Comparison of ENCODE assay signal across 24 cellular contexts in genomic region chr3:158912621-158913020, GRCh38.
DNase-seq lines count a peak whose midpoint lies in the region; ATAC-seq and TF ChIP-seq lines count a peak whose summit lies in the region.
"Had no signal": no experiment of that assay in that cellular context is flagged by ENCODE, and none has a peak within 500 bp of the region (broad histone marks: within the 10 kb centered on the region; RNA-seq: fewer than 3 reads in every experiment).

No MANE protein-coding gene starts in this region.

- no peak for TF ChIP-seq CTCF in AG10803 (conservative IDR thresholded peaks at IDR 0.05; ENCODE audit: low read length)
- no peak for TF ChIP-seq CTCF in PC-3 (conservative IDR thresholded peaks at IDR 0.05; ENCODE audit: low read depth, low read length)
- TF ChIP-seq CTCF in brain microvascular endothelial cell (IDR thresholded peaks at IDR 0.05; ENCODE audit: low read depth, low read length, missing control alignments) = no peak
- no peak for TF ChIP-seq CTCF in CD4-positive, alpha-beta T cell (IDR thresholded peaks at IDR 0.05)

- POLR2A ChIA-PET in PC-3 (lab: Charles Lee; ENCODE audit: unreplicated experiment) = no interaction called here
- POLR2A ChIA-PET in CD4-positive, alpha-beta T cell (lab: Charles Lee) = no interaction called here

- H3K27me3 ChIP-seq in PC-3 (ENCODE audit: low read length) = no peaks in the 10 kb centered on the region
- no peaks in the 10 kb centered on the region for H3K27me3 ChIP-seq in brain microvascular endothelial cell (replicated peaks)
- peaks cover 4% of the 10 kb centered on the region for H3K27me3 ChIP-seq in CD4-positive, alpha-beta T cell (ENCODE audit: control insufficient read depth, insufficient read depth, low read length)
- H3K27me3 ChIP-seq: BE2C had no signal

- no peak overlapping the region for H3K9ac ChIP-seq in PC-3 (ENCODE audit: low read length)

- peaks cover 12% of the 10 kb centered on the region; the same call in 1 of the 2 replicates for H3K4me1 ChIP-seq in PC-3 (ENCODE audit: insufficient read depth, low read length)
- H3K4me1 ChIP-seq: BE2C had no signal

- intact Hi-C loops in PC-3 (cut with micrococcal nuclease) = no loop called here
- intact Hi-C loops in CD4-positive, alpha-beta T cell (cut with DNase I, micrococcal nuclease) = no loop called here

- DNase-seq in AG10803 (ENCODE audit: low read depth) = peak; percentile 17
- DNase-seq in GM04504 (ENCODE audit: low read depth) = peak; percentile 26
- peak; percentile 15 for DNase-seq in PC-3
- DNase-seq in brain microvascular endothelial cell = peak; percentile 15
- DNase-seq in SK-N-DZ (ENCODE audit: low spot score) = no peak
- DNase-seq in GM19240 (ENCODE audit: insufficient read length, low spot score) = no peak
- no peak for DNase-seq in CD4-positive, alpha-beta T cell
- DNase-seq: BE2C, DMS153, DND-41, HFFc6, NCI-H1092 treated with DMSO at 0.1 percent for 48 hours, NCI-H1436, NCI-H187, NCI-H2081 treated with DMSO at 0.1 percent for 48 hours, NCI-H2171, NCI-H226, NCI-H510A had no signal

- peaks cover 14% of the 10 kb centered on the region for H3K27me3 Mint-ChIP-seq in CD4-positive, alpha-beta T cell

- no peaks in the 10 kb centered on the region for H3K4me1 Mint-ChIP-seq in CD4-positive, alpha-beta T cell (ENCODE audit: low read depth)

- no peaks in the 10 kb centered on the region for H4K20me1 ChIP-seq in PC-3 (ENCODE audit: low read length)

- H3K9me3 Mint-ChIP-seq in CD4-positive, alpha-beta T cell = no peaks in the 10 kb centered on the region
- H3K9me3 Mint-ChIP-seq: H9, HFFc6 had no signal

- no peaks in the 10 kb centered on the region for H3K36me3 Mint-ChIP-seq in CD4-positive, alpha-beta T cell (ENCODE audit: low read depth)
- H3K36me3 Mint-ChIP-seq: CD14-positive monocyte had no signal

- H3K36me3 ChIP-seq in PC-3 (ENCODE audit: low read depth, low read length) = no peaks in the 10 kb centered on the region
- no peaks in the 10 kb centered on the region for H3K36me3 ChIP-seq in brain microvascular endothelial cell (replicated peaks)
- H3K36me3 ChIP-seq: BE2C had no signal

- ATAC-seq in PC-3 (no peak), HG03565 (IDR thresholded peaks at IDR 0.05; ENCODE audit: unreplicated experiment) (no peak)
- no peak for ATAC-seq in CD4-positive, alpha-beta T cell (ENCODE audit: poor library complexity)
- ATAC-seq: SK-N-SH treated with all-trans-retinoic acid at 6 μM for 48 hours had no signal

- H3F3A ChIP-seq in PC-3 (ENCODE audit: low read length, unreplicated experiment) = no peaks in the 10 kb centered on the region

- in situ Hi-C loops in brain microvascular endothelial cell (cut with HindIII; ENCODE audit: low pct_ligation_motif_present, low sequenced_read_pairs) = no loop called here

- H2AFZ ChIP-seq in PC-3 (ENCODE audit: low read length) = no peak overlapping the region

- no peaks in the 10 kb centered on the region for H3K79me2 ChIP-seq in PC-3 (ENCODE audit: low read length)

- CTCF ChIA-PET in PC-3 (lab: Charles Lee) = no interaction called here
- CTCF ChIA-PET in CD4-positive, alpha-beta T cell (lab: Charles Lee) = no interaction called here

- no peaks in the 10 kb centered on the region for H3K9me3 ChIP-seq in PC-3 (ENCODE audit: low read length)
- no peaks in the 10 kb centered on the region for H3K9me3 ChIP-seq in CD4-positive, alpha-beta T cell (ENCODE audit: control insufficient read depth, low read length)
- H3K9me3 ChIP-seq: BE2C had no signal

- H3K27ac ChIP-seq in PC-3 (ENCODE audit: low read length) (peak overlapping the region; percentile 5; the same call in 1 of the 2 replicates), brain microvascular endothelial cell (no peak overlapping the region)
- H3K27ac ChIP-seq in CD4-positive, alpha-beta T cell (ENCODE audit: low read depth, low read length) = no peak overlapping the region
- H3K27ac ChIP-seq: 22Rv1, HL-60 had no signal

- no peak overlapping the region for H3K27ac Mint-ChIP-seq in CD4-positive, alpha-beta T cell
- H3K27ac Mint-ChIP-seq: CD14-positive monocyte, H9, HFFc6 had no signal

- no peaks in the 10 kb centered on the region for H3K9me2 ChIP-seq in PC-3 (replicated peaks; ENCODE audit: low read length)

- no peak overlapping the region for H3K4me2 ChIP-seq in PC-3 (ENCODE audit: low read length)

- H3K4me3 ChIP-seq in AG10803 (ENCODE audit: low read length) = no peak overlapping the region
- no peak overlapping the region for H3K4me3 ChIP-seq in PC-3 (ENCODE audit: low read length)
- no peak overlapping the region for H3K4me3 ChIP-seq in brain microvascular endothelial cell (ENCODE audit: low read depth, low read length)

- no TSS peak for BruUV-seq in PC-3 (replicated peaks; lab: Mats Ljungman, UMichigan)

- no peak overlapping the region for H3K4me3 Mint-ChIP-seq in CD4-positive, alpha-beta T cell
- H3K4me3 Mint-ChIP-seq: CD14-positive monocyte, H9, HFFc6 had no signal

Comparison
In these comparisons a context has a peak if more than half of its experiments do, and no peak if none do; other contexts are left out.
1. DNase-seq: peak in AG10803 (single experiment), GM04504 (single experiment), PC-3 (single experiment) and brain microvascular endothelial cell (single experiment); none in SK-N-DZ (single experiment), GM19240 (single experiment) and CD4-positive, alpha-beta T cell (0 of 10).